Comparison of ENCODE assay signal across 19 cellular contexts in the genomic region with DNA sequence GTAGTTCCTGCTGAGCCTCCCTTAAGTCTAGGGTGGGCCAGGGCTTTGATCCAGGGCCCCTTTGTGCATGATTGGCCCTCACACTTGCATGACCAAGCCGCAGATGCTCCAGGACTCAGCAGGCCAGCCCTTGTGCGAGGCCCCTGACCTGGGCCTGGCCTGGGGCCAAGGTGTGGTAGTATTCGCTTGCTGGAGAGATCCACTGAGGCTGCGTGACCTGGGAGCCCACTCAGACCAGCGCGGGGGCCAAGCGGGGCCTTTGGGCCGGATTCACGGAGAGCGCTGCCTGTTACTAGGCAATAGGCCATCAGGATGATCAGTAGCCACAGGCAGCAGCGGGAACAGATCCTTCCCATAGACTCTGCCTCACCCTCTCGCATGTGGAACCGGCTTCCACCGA.
DNase-seq lines count a peak whose midpoint lies in the region; ATAC-seq, FAIRE-seq and TF ChIP-seq lines count a peak whose summit lies in the region.
"Had no signal": no experiment of that assay in that cellular context is flagged by ENCODE, and none has a peak within 500 bp of the region (broad histone marks: within the 10 kb centered on the region; RNA-seq: fewer than 3 reads in every experiment).

No MANE protein-coding gene starts in this region.

- FAIRE-seq in K562 (lab: Jason Lieb, UNC): no peak
- FAIRE-seq: G401.6, GM18507 had no signal

- no peak for TF ChIP-seq EP300 in K562 (IDR thresholded peaks at IDR 0.05; ENCODE audit: low read length)

- POLR2A ChIA-PET in K562 (lab: Yijun Ruan, JAX): no interaction called here

- TF ChIP-seq CTCF in K562 (IDR thresholded peaks at IDR 0.05 in 2 of 3, conservative IDR thresholded peaks at IDR 0.05 in 1 of 3; ENCODE audit: insufficient read depth in 2 of 3, low read depth in 1 of 3, low read length in 3 of 3): no peak
- TF ChIP-seq CTCF in thyroid gland (IDR thresholded peaks at IDR 0.05): no peak

- WGBS in K562 (ENCODE audit: insufficient coverage, low coverage, missing lambda C conversion rate): 52% methylated on average over 13 of the region's 14 CpGs
- 90 to 95% methylated on average over 9 to 11 of the region's 14 CpGs for WGBS in thyroid gland, 2 donors

- peaks cover 21 to 51% of the 10 kb centered on the region in 2 experiments; a peak in 4 of 5 replicates for H3K27me3 ChIP-seq in K562 (ENCODE audit: control insufficient read depth in 2 of 2, insufficient read depth in 2 of 2, low read length in 2 of 2)
- H3K27me3 ChIP-seq in thyroid gland: no peaks in the 10 kb centered on the region

- TF ChIP-seq POLR2A in K562 (conservative IDR thresholded peaks at IDR 0.05): no peak
- TF ChIP-seq POLR2A in thyroid gland (IDR thresholded peaks at IDR 0.05): no peak

- no peak overlapping the region for H3K9ac ChIP-seq in K562 (ENCODE audit: insufficient read depth in 1 of 2, low read depth in 2 of 2, low read length in 2 of 2)

- H4K20me1 ChIP-seq in K562 (replicated peaks; ENCODE audit: control insufficient read depth, insufficient read depth, low read length): no peaks in the 10 kb centered on the region

- CTCF ChIA-PET in K562 (lab: Yijun Ruan, JAX; ENCODE audit: low intra/inter-chr PET ratio): no interaction called here

- H3K4me3 ChIP-seq in K562 (no peak overlapping the region), thyroid gland (replicated peaks in 1 of 3) (no peak overlapping the region)
- H3K4me3 ChIP-seq: GM23338, HAP-1 had no signal

- no peaks in the 10 kb centered on the region for H3K79me2 ChIP-seq in K562 (ENCODE audit: control insufficient read depth, insufficient read depth, low read length)

- intact Hi-C loops in K562 (cut with micrococcal nuclease): no loop called here
- intact Hi-C loops in posterior vena cava (cut with DNase I): no loop called here
- intact Hi-C loops in thyroid gland (cut with DNase I): no loop called here
- intact Hi-C loops in cardiac septum (cut with DNase I): no loop called here

- H3K9me3 ChIP-seq in K562 (replicated peaks; ENCODE audit: control insufficient read depth, insufficient read depth, low read depth, low read length) (no peaks in the 10 kb centered on the region), thyroid gland (no peaks in the 10 kb centered on the region)
- H3K9me3 ChIP-seq: Caco-2, HAP-1 had no signal

- no peak overlapping the region for H3K4me2 ChIP-seq in K562 (ENCODE audit: insufficient read depth, low read length)
- H3K4me2 ChIP-seq: GM23338 had no signal

- no TSS peak for BruUV-seq in K562 (replicated peaks; lab: Mats Ljungman, UMichigan)

- H3K27ac ChIP-seq in K562 (ENCODE audit: extremely low read depth, low read depth, low read length) (no peak overlapping the region), thyroid gland (no peak overlapping the region), caudate nucleus (ENCODE audit: low read depth, low read length) (no peak overlapping the region)
- H3K27ac ChIP-seq: C4-2B had no signal

- no peak for TF ChIP-seq RAD21 in K562 (CRISPR knock-in tag; conservative IDR thresholded peaks at IDR 0.05 in 1 of 2, IDR thresholded peaks at IDR 0.05 in 1 of 2)

- H3K36me3 ChIP-seq in K562 (ENCODE audit: control insufficient read depth, insufficient read depth, low read length) (no peaks in the 10 kb centered on the region), thyroid gland (no peaks in the 10 kb centered on the region)
- H3K36me3 ChIP-seq: HAP-1 had no signal

- in situ Hi-C loops in K562 (cut with MboI): no loop called here

- H2AFZ ChIP-seq in K562 (ENCODE audit: low read depth, low read length): no peak overlapping the region
- H2AFZ ChIP-seq: GM23338 had no signal

- peaks cover 4 to 5% of the 10 kb centered on the region in 2 experiments; a peak in 3 of 5 replicates for H3K4me1 ChIP-seq in K562 (replicated peaks in 1 of 2; ENCODE audit: control insufficient read depth in 2 of 2, insufficient read depth in 2 of 2, low read length in 2 of 2)
- no peaks in the 10 kb centered on the region for H3K4me1 ChIP-seq in thyroid gland
- H3K4me1 ChIP-seq: Caco-2, HAP-1 had no signal

- no peaks in the 10 kb centered on the region for H3K9me1 ChIP-seq in K562 (ENCODE audit: control insufficient read depth, insufficient read depth, low read length)

- ATAC-seq in K562 (no peak), HG02759 (IDR thresholded peaks at IDR 0.05; ENCODE audit: unreplicated experiment) (no peak)
- ATAC-seq: CD8-positive, alpha-beta T cell had no signal

- DNase-seq in K562 (ENCODE audit: extremely low read depth in 1 of 4, low spot score in 3 of 4) (no peak), kidney tubule cell (ENCODE audit: low spot score) (peak; percentile 50), posterior vena cava (ENCODE audit: low spot score) (peak; percentile 76), thyroid gland (peak; percentile 9 to 15), cardiac septum (ENCODE audit: low spot score) (no peak), caudate nucleus (lab: John Stamatoyannopoulos, UW) (no peak)
- DNase-seq in stimulated activated naive CD4-positive, alpha-beta T cell (lab: John Stamatoyannopoulos, UW): no peak
- DNase-seq: Caco-2; CD4-positive, CD25-positive, alpha-beta regulatory T cell; CD8-positive, alpha-beta T cell; DMS153; DND-41; HFFc6 had no signal

TF ChIP-seq in K562, 482 proteins besides CTCF, POLR2A, EP300 and RAD21:
- TF ChIP-seq ZNF384 (IDR thresholded peaks at IDR 0.05; ENCODE audit: low read depth, low read length) (no peak), NFIC (IDR thresholded peaks at IDR 0.05) (peak; percentile 56; the same call in 1 of the 2 replicates)

Comparison
In these comparisons a context has a peak if more than half of its experiments do, and no peak if none do; other contexts are left out.
1. DNase-seq: peak in kidney tubule cell (single experiment), posterior vena cava (single experiment) and thyroid gland (2 of 2); none in K562 (0 of 4), stimulated activated naive CD4-positive, alpha-beta T cell (0 of 6), cardiac septum (single experiment) and caudate nucleus (0 of 61).